ENCODE assay signal across 12 cellular contexts in the genomic region with DNA sequence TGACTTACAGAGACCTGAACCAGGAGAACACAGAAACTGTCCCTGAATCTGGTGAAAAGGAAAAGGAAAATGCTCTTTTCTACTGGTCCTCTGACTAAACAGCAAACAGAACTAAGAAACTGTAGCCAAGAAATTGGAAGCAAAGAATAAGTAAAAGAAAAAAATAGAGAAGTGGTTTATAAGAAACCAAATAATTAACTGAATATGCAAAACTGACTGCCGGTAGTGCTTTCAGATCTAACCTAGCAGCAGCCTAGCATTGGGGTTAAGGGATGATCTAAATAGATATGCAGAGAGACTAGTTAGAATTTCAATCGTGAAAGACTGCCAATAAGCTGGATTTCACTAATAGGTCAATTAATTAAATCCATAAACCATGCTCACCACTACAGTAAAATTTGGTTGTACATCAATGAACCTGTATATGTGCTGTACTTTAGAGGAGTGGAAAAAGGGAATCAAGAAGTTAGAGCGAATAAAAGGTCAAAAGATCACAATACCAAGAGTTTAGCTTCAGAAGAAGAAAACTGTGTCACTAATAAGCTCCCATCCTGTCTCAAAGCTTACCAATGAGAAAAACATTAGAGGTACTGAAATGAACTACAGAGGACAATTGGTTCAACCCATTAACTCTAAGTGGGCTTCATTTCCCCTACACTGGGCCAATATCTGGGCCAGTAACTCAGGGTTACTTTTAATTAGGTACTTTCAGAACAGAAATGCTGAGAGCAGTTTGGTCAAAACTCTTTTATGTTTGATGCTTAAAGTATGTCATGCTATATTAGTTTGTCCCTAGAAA.
A peak's percentile ranks its signal among the peaks of the same experiment; 100 is the strongest.
DNase-seq lines count a peak whose midpoint lies in the region; ATAC-seq and FAIRE-seq lines count a peak whose summit lies in the region.
"Had no signal": no experiment of that assay in that cellular context is flagged by ENCODE, and none has a peak within 500 bp of the region (broad histone marks: within the 10 kb centered on the region; RNA-seq: fewer than 3 reads in every experiment).

No MANE protein-coding gene starts in this region.

- DNase-seq in stimulated activated CD4-positive, alpha-beta T cell treated with anti-CD3 and anti-CD28 coated beads, Interleukin-12 subunit alpha, Interleukin-12 subunit beta, amount 100 ng/mL, for 4 hours, result no peak
- DNase-seq in urothelium cell line (ENCODE audit: low spot score) (no peak), NK-92 (lab: John Stamatoyannopoulos, UW; ENCODE audit: unreplicated experiment) (no peak)
- DNase-seq: activated T-cell treated with anti-CD3 and anti-CD28 coated beads, Interleukin-2, amount 50 U/mL, for 72 hours; hippocampal formation; NCI-H1694 treated with DMSO at 0.1 percent for 48 hours; spleen had no signal

- ATAC-seq in GM18858 (IDR thresholded peaks at IDR 0.05; ENCODE audit: unreplicated experiment), result peak; percentile 56
- peak; percentile 82 for ATAC-seq in GM21423 (IDR thresholded peaks at IDR 0.05; ENCODE audit: unreplicated experiment)
- peak; percentile 77 for ATAC-seq in HG02973 (IDR thresholded peaks at IDR 0.05; ENCODE audit: unreplicated experiment)
- peak; percentile 77 for ATAC-seq in HG03571 (IDR thresholded peaks at IDR 0.05; ENCODE audit: unreplicated experiment)
- ATAC-seq in HG02840 (IDR thresholded peaks at IDR 0.05; ENCODE audit: low FRiP score, unreplicated experiment), result no peak
- ATAC-seq: activated T-cell treated with anti-CD3 and anti-CD28 coated beads, Interleukin-2, amount 50 U/mL, for 72 hours had no signal

- no peak for FAIRE-seq in urothelium cell line (lab: Jason Lieb, UNC)
